ENCODE assay signal across 8 cellular contexts in genomic region chr6:149938571-149939462, GRCh38. TPM values are rescaled to one million over a fixed set of nuclear protein-coding genes. Genes with fewer than 3 reads are reported as not detected.
A peak's percentile ranks its signal among the peaks of the same experiment; 100 is the strongest.
DNase-seq lines count a peak whose midpoint lies in the region; ATAC-seq and TF ChIP-seq lines count a peak whose summit lies in the region.

No MANE protein-coding gene starts in this region.

- no peak for DNase-seq in Calu3
- peak; percentile 62 for DNase-seq in activated CD4-positive, alpha-beta memory T cell treated with anti-CD3 and anti-CD28 coated beads for 36 hours
- DNase-seq in fibroblast of villous mesenchyme (ENCODE audit: low read depth) = peak; percentile 17
- no peak for DNase-seq in gastrocnemius medialis
- DNase-seq in NCI-H187 treated with DMSO at 0.1 percent for 48 hours (lab: John Stamatoyannopoulos, UW) = no peak

- no TSS peak for BruUV-seq in Calu3 (replicated peaks; lab: Mats Ljungman, UMichigan)

- CTCF ChIA-PET in Calu3 (lab: Charles Lee) = no interaction called here
- CTCF ChIA-PET in activated CD4-positive, alpha-beta memory T cell treated with anti-CD3 and anti-CD28 coated beads for 36 hours (lab: Charles Lee) = interaction anchor here (1.5 kb wide), 1 partner anchor 78 kb away, joined by 3 read pairs; no protein-coding TSS in a partner anchor

- in situ Hi-C loops in gastrocnemius medialis (cut with MboI; ENCODE audit: low sequenced_read_pairs in 4 of 4) = loop anchor here in 1 of 4 donors (5.0 kb wide), 1 partner anchor 78 kb away; no protein-coding TSS in a partner anchor

- POLR2A ChIA-PET in activated CD4-positive, alpha-beta memory T cell treated with anti-CD3 and anti-CD28 coated beads for 36 hours (lab: Charles Lee) = interaction anchor here (0.7 kb wide), 1 partner anchor 132 kb away, joined by 3 read pairs; no protein-coding TSS in a partner anchor

- peak; percentile 78 for ATAC-seq in GM19467 (IDR thresholded peaks at IDR 0.05; ENCODE audit: unreplicated experiment)
- ATAC-seq in HG03565 (IDR thresholded peaks at IDR 0.05; ENCODE audit: unreplicated experiment) = peak; percentile 69
- ATAC-seq in gastrocnemius medialis = no peak
- ATAC-seq in HG03139 (IDR thresholded peaks at IDR 0.05; ENCODE audit: unreplicated experiment) = no peak

- peaks cover 65% of the 10 kb centered on the region for H3K27me3 Mint-ChIP-seq in Calu3 (ENCODE audit: unreplicated experiment)
- H3K27me3 Mint-ChIP-seq in activated CD4-positive, alpha-beta memory T cell treated with anti-CD3 and anti-CD28 coated beads for 36 hours = peaks cover 73% of the 10 kb centered on the region

- H3K4me3 ChIP-seq in fibroblast of villous mesenchyme (ENCODE audit: low read depth, low read length) (peak overlapping the region; percentile 64), gastrocnemius medialis (peak overlapping the region; percentile 52 to 73 (median 56))

- peak overlapping the region; percentile 56 for H3K27ac Mint-ChIP-seq in Calu3 (ENCODE audit: unreplicated experiment)
- peak overlapping the region; percentile 28 for H3K27ac Mint-ChIP-seq in activated CD4-positive, alpha-beta memory T cell treated with anti-CD3 and anti-CD28 coated beads for 36 hours

- H3K36me3 Mint-ChIP-seq in Calu3 (ENCODE audit: insufficient read depth, unreplicated experiment) = peaks cover 35% of the 10 kb centered on the region
- no peaks in the 10 kb centered on the region for H3K36me3 Mint-ChIP-seq in activated CD4-positive, alpha-beta memory T cell treated with anti-CD3 and anti-CD28 coated beads for 36 hours

- intact Hi-C loops in Calu3 (cut with micrococcal nuclease; ENCODE audit: unreplicated experiment) = loop anchor here (10.0 kb wide), 1 partner anchor 456 kb away; no protein-coding TSS in a partner anchor
- intact Hi-C loops in activated CD4-positive, alpha-beta memory T cell treated with anti-CD3 and anti-CD28 coated beads for 36 hours (cut with micrococcal nuclease) = no loop called here
- intact Hi-C loops in gastrocnemius medialis (cut with DNase I; ENCODE audit: low total_unique reads) = no loop called here

- peak overlapping the region; percentile 66 for H3K4me3 Mint-ChIP-seq in Calu3 (ENCODE audit: low read depth, unreplicated experiment)
- H3K4me3 Mint-ChIP-seq in activated CD4-positive, alpha-beta memory T cell treated with anti-CD3 and anti-CD28 coated beads for 36 hours = peak overlapping the region; percentile 63

- H3K27ac ChIP-seq in gastrocnemius medialis = no peak overlapping the region

- H3K4me1 ChIP-seq in gastrocnemius medialis = peaks cover 12 to 26% of the 10 kb centered on the region in 2 donors

- peaks cover 10% of the 10 kb centered on the region for H3K4me1 Mint-ChIP-seq in Calu3 (ENCODE audit: low read depth, unreplicated experiment)
- H3K4me1 Mint-ChIP-seq in activated CD4-positive, alpha-beta memory T cell treated with anti-CD3 and anti-CD28 coated beads for 36 hours (ENCODE audit: low read depth) = peaks cover 45% of the 10 kb centered on the region

- no peaks in the 10 kb centered on the region for H3K9me3 Mint-ChIP-seq in Calu3 (ENCODE audit: low read depth, unreplicated experiment)
- no peaks in the 10 kb centered on the region for H3K9me3 Mint-ChIP-seq in activated CD4-positive, alpha-beta memory T cell treated with anti-CD3 and anti-CD28 coated beads for 36 hours

- peaks cover 48 to 80% (median 66%) of the 10 kb centered on the region in 3 donors for H3K27me3 ChIP-seq in gastrocnemius medialis

- TF ChIP-seq CTCF in Calu3 (IDR thresholded peaks at IDR 0.05; ENCODE audit: unreplicated experiment) (no peak), fibroblast of villous mesenchyme (IDR thresholded peaks at IDR 0.05; ENCODE audit: insufficient read depth, low read depth, low read length) (no peak), gastrocnemius medialis (IDR thresholded peaks at IDR 0.05 in 4 of 5, conservative IDR thresholded peaks at IDR 0.05 in 1 of 5) (no peak)

- no peaks in the 10 kb centered on the region for H3K9me3 ChIP-seq in gastrocnemius medialis

- TF ChIP-seq POLR2A in gastrocnemius medialis (IDR thresholded peaks at IDR 0.05) = no peak

- H3K36me3 ChIP-seq in gastrocnemius medialis = no peaks in the 10 kb centered on the region

RNA-seq across cellular contexts. Expression of gene ULBP2, which starts 3.0 kb away (rescaled TPM):
- total RNA-seq in Calu3 (2022) = 7.1 and 7.6 TPM in 2 replicates
- 1 to 10 TPM in 1 of 2 experiments, under 1 TPM in 1; 0.90 to 1.2 TPM for total RNA-seq in activated CD4-positive, alpha-beta memory T cell treated with anti-CD3 and anti-CD28 coated beads for 36 hours
- 4.5 and 6.9 TPM in 2 replicates for total RNA-seq in fibroblast of villous mesenchyme
- under 1 TPM in 2 of 4 donors, not detected in 2; 0.44 to 0.49 TPM for total RNA-seq in gastrocnemius medialis

RNA-seq across cellular contexts. Expression of gene RAET1G, which starts 15.9 kb away (rescaled TPM):
- 0.54 TPM in 1 of 2 replicates, not detected in the other for total RNA-seq in Calu3 (2022)
- not detected for total RNA-seq in activated CD4-positive, alpha-beta memory T cell treated with anti-CD3 and anti-CD28 coated beads for 36 hours
- total RNA-seq in fibroblast of villous mesenchyme = 1.3 TPM in 2 replicates
- total RNA-seq in gastrocnemius medialis = under 1 TPM in 1 of 4 donors, not detected in 3; 0.89 TPM

RNA-seq across cellular contexts. Expression of gene ULBP1, which starts 24.9 kb away (rescaled TPM):
- total RNA-seq in Calu3 (2022) = 2.2 and 2.5 TPM in 2 replicates
- 1 to 10 TPM; 1.8 to 2.2 TPM for total RNA-seq in activated CD4-positive, alpha-beta memory T cell treated with anti-CD3 and anti-CD28 coated beads for 36 hours
- total RNA-seq in fibroblast of villous mesenchyme = 0.43 and 1.6 TPM in 2 replicates
- total RNA-seq in gastrocnemius medialis = under 1 TPM in 1 of 4 donors, not detected in 3; 0.16 TPM

RNA-seq across cellular contexts. Expression of gene RAET1E, which starts 40.9 kb away (rescaled TPM):
- 0.22 TPM in 1 of 2 replicates, not detected in the other for total RNA-seq in Calu3 (2022)
- not detected for total RNA-seq in activated CD4-positive, alpha-beta memory T cell treated with anti-CD3 and anti-CD28 coated beads for 36 hours
- total RNA-seq in fibroblast of villous mesenchyme = under 0.01 TPM in 1 of 2 replicates, not detected in the other
- 1 to 10 TPM in 1 of 4 donors, not detected in 3; 3.9 TPM for total RNA-seq in gastrocnemius medialis

Comparison
In these comparisons a context has a peak if more than half of its experiments do, and no peak if none do; other contexts are left out.
1. DNase-seq: peak in activated CD4-positive, alpha-beta memory T cell treated with anti-CD3 and anti-CD28 coated beads for 36 hours (single experiment) and fibroblast of villous mesenchyme (single experiment); none in Calu3 (single experiment), gastrocnemius medialis (0 of 2) and NCI-H187 treated with DMSO at 0.1 percent for 48 hours (single experiment).
2. ATAC-seq: peak in GM19467 (single experiment) and HG03565 (single experiment); none in gastrocnemius medialis (0 of 2) and HG03139 (single experiment).